ENCODE assay signal across 1 cellular context in the genomic region with DNA sequence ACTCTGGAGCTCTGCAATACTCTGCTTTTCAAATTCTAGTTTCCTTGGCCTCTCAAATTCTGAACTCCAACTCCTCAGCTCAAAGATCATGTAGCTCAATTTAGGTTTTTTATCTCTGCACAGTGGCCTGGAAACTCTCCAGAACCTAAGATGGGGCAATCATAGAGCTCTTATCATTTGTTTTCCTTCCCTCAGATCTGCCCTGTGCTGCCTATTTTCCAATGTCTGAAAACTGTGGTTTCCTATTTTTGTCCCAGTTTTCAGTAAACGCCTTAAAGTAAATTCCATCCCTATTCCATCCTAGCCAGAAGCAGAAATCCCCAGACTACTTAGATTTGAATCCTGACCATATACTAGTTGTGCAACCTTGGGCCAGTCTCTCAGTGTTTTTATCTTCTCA.
TF ChIP-seq lines count a peak whose summit lies in the region.

No MANE protein-coding gene starts in this region.

TF ChIP-seq in IMR-90, 13 proteins besides CTCF, POLR2A, EP300 and RAD21:
- TF ChIP-seq CEBPB (IDR thresholded peaks at IDR 0.05; ENCODE audit: low read depth, low read length) (no peak), FOS (IDR thresholded peaks at IDR 0.05; ENCODE audit: low read depth, low read length) (no peak), BHLHE40 (IDR thresholded peaks at IDR 0.05; ENCODE audit: low read depth, low read length) (no peak), NFE2L2 (IDR thresholded peaks at IDR 0.05; ENCODE audit: low read depth, low read length) (no peak), RCOR1 (IDR thresholded peaks at IDR 0.05; ENCODE audit: insufficient replicate concordance, low read length) (no peak), RFX5 (IDR thresholded peaks at IDR 0.05; ENCODE audit: low read depth, low read length) (no peak), CHD1 (IDR thresholded peaks at IDR 0.05; ENCODE audit: low read depth, low read length) (no peak), MAFK (IDR thresholded peaks at IDR 0.05; ENCODE audit: low read depth, low read length) (no peak), MXI1 (IDR thresholded peaks at IDR 0.05; ENCODE audit: borderline replicate concordance, low read depth, low read length) (no peak), MAZ (IDR thresholded peaks at IDR 0.05; ENCODE audit: borderline replicate concordance, low read depth, low read length) (no peak), SMC3 (IDR thresholded peaks at IDR 0.05; ENCODE audit: low read depth, low read length) (no peak)
- TF ChIP-seq, protein P1, sequence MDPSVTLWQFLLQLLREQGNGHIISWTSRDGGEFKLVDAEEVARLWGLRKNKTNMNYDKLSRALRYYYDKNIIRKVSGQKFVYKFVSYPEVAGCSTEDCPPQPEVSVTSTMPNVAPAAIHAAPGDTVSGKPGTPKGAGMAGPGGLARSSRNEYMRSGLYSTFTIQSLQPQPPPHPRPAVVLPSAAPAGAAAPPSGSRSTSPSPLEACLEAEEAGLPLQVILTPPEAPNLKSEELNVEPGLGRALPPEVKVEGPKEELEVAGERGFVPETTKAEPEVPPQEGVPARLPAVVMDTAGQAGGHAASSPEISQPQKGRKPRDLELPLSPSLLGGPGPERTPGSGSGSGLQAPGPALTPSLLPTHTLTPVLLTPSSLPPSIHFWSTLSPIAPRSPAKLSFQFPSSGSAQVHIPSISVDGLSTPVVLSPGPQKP (IDR thresholded peaks at IDR 0.05; ENCODE audit: borderline replicate concordance, low read depth, low read length) = no peak
- TF ChIP-seq, protein P2, sequence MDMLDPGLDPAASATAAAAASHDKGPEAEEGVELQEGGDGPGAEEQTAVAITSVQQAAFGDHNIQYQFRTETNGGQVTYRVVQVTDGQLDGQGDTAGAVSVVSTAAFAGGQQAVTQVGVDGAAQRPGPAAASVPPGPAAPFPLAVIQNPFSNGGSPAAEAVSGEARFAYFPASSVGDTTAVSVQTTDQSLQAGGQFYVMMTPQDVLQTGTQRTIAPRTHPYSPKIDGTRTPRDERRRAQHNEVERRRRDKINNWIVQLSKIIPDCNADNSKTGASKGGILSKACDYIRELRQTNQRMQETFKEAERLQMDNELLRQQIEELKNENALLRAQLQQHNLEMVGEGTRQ (IDR thresholded peaks at IDR 0.05; ENCODE audit: low read depth, low read length) = no peak
